Comparison of ENCODE assay signal across 7 cellular contexts in genomic region chr2:125450092-125450491, GRCh38.
"Had no signal": no experiment of that assay in that cellular context is flagged by ENCODE, and none has a peak within 500 bp of the region (broad histone marks: within the 10 kb centered on the region; RNA-seq: fewer than 3 reads in every experiment).

No MANE protein-coding gene starts in this region.

- DNase-seq: IMR-90, KBM-7, KG1 had no signal

- H3K4me3 ChIP-seq: K562 had no signal

- H3K27ac ChIP-seq: HL-60, KMS-11 had no signal

- ATAC-seq: K562 had no signal

- H3K9ac ChIP-seq: KMS-11 had no signal

- FAIRE-seq: HTR-8/SVneo, K562 had no signal

- H3K4me2 ChIP-seq: KMS-11 had no signal
